ENCODE assay signal across 18 cellular contexts in genomic region chr14:73208390-73208789, GRCh38.
"Had no signal": no experiment of that assay in that cellular context is flagged by ENCODE, and none has a peak within 500 bp of the region (broad histone marks: within the 10 kb centered on the region; RNA-seq: fewer than 3 reads in every experiment).

No MANE protein-coding gene starts in this region.

- DNase-seq: foreskin melanocyte; heart left ventricle; hippocampal formation; kidney glomerular epithelial cell; mammary epithelial cell; mucosa of descending colon; naive thymus-derived CD8-positive, alpha-beta T cell; ovary; sigmoid colon; stimulated activated CD4-positive, alpha-beta T cell treated with anti-CD3 and anti-CD28 coated beads, Interleukin-2, amount 100 ng/mL, for 24 hours; stimulated activated CD4-positive, alpha-beta T cell treated with anti-CD3 and anti-CD28 coated beads, Interleukin-4, amount 100 ng/mL, for 4 hours; stimulated activated naive B cell treated with anti-CD40 and anti-IgM and Interleukin-4, amounts not matched to agents 10 μg/mL and 1 μg/mL and 100 μg/mL, for 72 hours; stimulated activated naive CD8-positive, alpha-beta T cell treated with anti-CD3 and anti-CD28 coated beads, Interleukin-15, amount 100 ng/mL, for 72 hours; testis had no signal

- H3K27ac ChIP-seq: heart left ventricle, ovary, right atrium auricular region, sigmoid colon, skin epidermis, testis, tibial nerve had no signal

- H3K9me3 ChIP-seq: heart left ventricle, mucosa of descending colon, right atrium auricular region, sigmoid colon, testis, tibial nerve had no signal

- H3K4me1 ChIP-seq: right atrium auricular region, sigmoid colon, testis had no signal

- H3K4me3 ChIP-seq: heart left ventricle, mucosa of descending colon, ovary, right atrium auricular region, sigmoid colon, skin epidermis, testis, tibial nerve had no signal

- ATAC-seq: heart left ventricle; left lobe of liver; mucosa of descending colon; naive thymus-derived CD8-positive, alpha-beta T cell; stimulated activated naive B cell treated with anti-CD40 and anti-IgM and Interleukin-4, amounts not matched to agents 10 μg/mL and 1 μg/mL and 100 μg/mL, for 72 hours; stimulated activated naive CD8-positive, alpha-beta T cell treated with anti-CD3 and anti-CD28 coated beads, Interleukin-15, amount 100 ng/mL, for 72 hours had no signal

- H3K27me3 ChIP-seq: heart left ventricle, ovary, right atrium auricular region, sigmoid colon, testis, tibial nerve had no signal

- H3K36me3 ChIP-seq: ovary had no signal
